In genomic region chr3:48446425-48447193, GRCh38 we compare ENCODE assay signal across 8 cellular contexts. TPM values are rescaled to one million over a fixed set of nuclear protein-coding genes. Genes with fewer than 3 reads are reported as not detected.
DNase-seq lines count a peak whose midpoint lies in the region; ATAC-seq and TF ChIP-seq lines count a peak whose summit lies in the region.

TSS of gene ATRIP (plus strand) at chr3:48446737. CDS start at chr3:48446846, 109 bp downstream.

- 0% methylated on average over 91 of the region's 91 CpGs for WGBS in ectodermal cell, 2 experiments

- H3K9me3 ChIP-seq in ectodermal cell (ENCODE audit: control insufficient read depth, low read length): no peaks in the 10 kb centered on the region

- peaks cover 19% of the 10 kb centered on the region for H3K4me1 ChIP-seq in ectodermal cell (ENCODE audit: control insufficient read depth, insufficient read depth, low read length)

- TF ChIP-seq CTCF in C4-2B (conservative IDR thresholded peaks at IDR 0.05): no peak

- peaks cover 14% of the 10 kb centered on the region for H3K36me3 ChIP-seq in ectodermal cell (ENCODE audit: control insufficient read depth, insufficient read depth, low read length)

- H3K27ac ChIP-seq in C4-2B (peak within 1 kb of the TSS; percentile 90), ectodermal cell (ENCODE audit: insufficient read depth, low read depth, low read length, poor library complexity, severe bottlenecking) (peak within 1 kb of the TSS; percentile 90)

- no peaks in the 10 kb centered on the region for H3K27me3 ChIP-seq in ectodermal cell (ENCODE audit: control insufficient read depth, insufficient read depth, low read length, poor library complexity, severe bottlenecking)

- peak within 1 kb of the TSS; percentile 96 for H3K4me3 ChIP-seq in ectodermal cell (ENCODE audit: insufficient read depth, low read depth, low read length)

- ATAC-seq in GM19351 (IDR thresholded peaks at IDR 0.05; ENCODE audit: unreplicated experiment) (peak; percentile 91), HG03520 (IDR thresholded peaks at IDR 0.05; ENCODE audit: unreplicated experiment) (peak; percentile 90)

- DNase-seq in NK-92 (lab: John Stamatoyannopoulos, UW; ENCODE audit: unreplicated experiment): peak; percentile 34
- peak; percentile 69 to 80 for DNase-seq in activated CD8-positive, alpha-beta memory T cell treated with anti-CD3 and anti-CD28 coated beads for 1 hour (ENCODE audit: extremely low read depth in 1 of 2, low read depth in 1 of 2)
- peak; percentile 91 to 92 for DNase-seq in lung microvascular endothelial cell (ENCODE audit: low read depth in 2 of 2)
- peak; percentile 58 to 74 (median 72) for DNase-seq in stimulated activated CD4-positive, alpha-beta T cell treated with anti-CD3 and anti-CD28 coated beads, TNF-alpha, amount 100 ng/mL, for 4 hours (ENCODE audit: low read depth in 3 of 3)

RNA-seq across cellular contexts. Expression of gene ATRIP, which starts in this region (rescaled TPM):
- polyA plus RNA-seq in ectodermal cell (2013, experiment 1 of 4): 20.7 TPM
- polyA plus RNA-seq in ectodermal cell (2013, experiment 2 of 4): 20.5 TPM
- polyA plus RNA-seq in ectodermal cell (2013, experiment 3 of 4): 18.2 TPM
- polyA plus RNA-seq in ectodermal cell (2013, experiment 4 of 4): 16.2 TPM
- 3.7 and 4.6 TPM in 2 replicates for total RNA-seq in lung microvascular endothelial cell

Comparison
In these comparisons a context has a peak if more than half of its experiments do, and no peak if none do; other contexts are left out.
1. Peak in every context shown above with its lines: DNase-seq, ATAC-seq, H3K4me3 ChIP-seq and H3K27ac ChIP-seq.
2. DNase-seq: peak in every context shown above with its lines; median percentile 92 in lung microvascular endothelial cell; 74 in activated CD8-positive, alpha-beta memory T cell treated with anti-CD3 and anti-CD28 coated beads for 1 hour; 72 in stimulated activated CD4-positive, alpha-beta T cell treated with anti-CD3 and anti-CD28 coated beads, TNF-alpha, amount 100 ng/mL, for 4 hours; 34 in NK-92.